Comparison of ENCODE assay signal across 1 cellular context in genomic region chr12:8780389-8780788, GRCh38.
TF ChIP-seq lines count a peak whose summit lies in the region.

No MANE protein-coding gene starts in this region.

TF ChIP-seq in GM23338, 12 proteins besides CTCF, POLR2A, EP300 and RAD21 (continued from another document):
- TF ChIP-seq, protein P1, sequence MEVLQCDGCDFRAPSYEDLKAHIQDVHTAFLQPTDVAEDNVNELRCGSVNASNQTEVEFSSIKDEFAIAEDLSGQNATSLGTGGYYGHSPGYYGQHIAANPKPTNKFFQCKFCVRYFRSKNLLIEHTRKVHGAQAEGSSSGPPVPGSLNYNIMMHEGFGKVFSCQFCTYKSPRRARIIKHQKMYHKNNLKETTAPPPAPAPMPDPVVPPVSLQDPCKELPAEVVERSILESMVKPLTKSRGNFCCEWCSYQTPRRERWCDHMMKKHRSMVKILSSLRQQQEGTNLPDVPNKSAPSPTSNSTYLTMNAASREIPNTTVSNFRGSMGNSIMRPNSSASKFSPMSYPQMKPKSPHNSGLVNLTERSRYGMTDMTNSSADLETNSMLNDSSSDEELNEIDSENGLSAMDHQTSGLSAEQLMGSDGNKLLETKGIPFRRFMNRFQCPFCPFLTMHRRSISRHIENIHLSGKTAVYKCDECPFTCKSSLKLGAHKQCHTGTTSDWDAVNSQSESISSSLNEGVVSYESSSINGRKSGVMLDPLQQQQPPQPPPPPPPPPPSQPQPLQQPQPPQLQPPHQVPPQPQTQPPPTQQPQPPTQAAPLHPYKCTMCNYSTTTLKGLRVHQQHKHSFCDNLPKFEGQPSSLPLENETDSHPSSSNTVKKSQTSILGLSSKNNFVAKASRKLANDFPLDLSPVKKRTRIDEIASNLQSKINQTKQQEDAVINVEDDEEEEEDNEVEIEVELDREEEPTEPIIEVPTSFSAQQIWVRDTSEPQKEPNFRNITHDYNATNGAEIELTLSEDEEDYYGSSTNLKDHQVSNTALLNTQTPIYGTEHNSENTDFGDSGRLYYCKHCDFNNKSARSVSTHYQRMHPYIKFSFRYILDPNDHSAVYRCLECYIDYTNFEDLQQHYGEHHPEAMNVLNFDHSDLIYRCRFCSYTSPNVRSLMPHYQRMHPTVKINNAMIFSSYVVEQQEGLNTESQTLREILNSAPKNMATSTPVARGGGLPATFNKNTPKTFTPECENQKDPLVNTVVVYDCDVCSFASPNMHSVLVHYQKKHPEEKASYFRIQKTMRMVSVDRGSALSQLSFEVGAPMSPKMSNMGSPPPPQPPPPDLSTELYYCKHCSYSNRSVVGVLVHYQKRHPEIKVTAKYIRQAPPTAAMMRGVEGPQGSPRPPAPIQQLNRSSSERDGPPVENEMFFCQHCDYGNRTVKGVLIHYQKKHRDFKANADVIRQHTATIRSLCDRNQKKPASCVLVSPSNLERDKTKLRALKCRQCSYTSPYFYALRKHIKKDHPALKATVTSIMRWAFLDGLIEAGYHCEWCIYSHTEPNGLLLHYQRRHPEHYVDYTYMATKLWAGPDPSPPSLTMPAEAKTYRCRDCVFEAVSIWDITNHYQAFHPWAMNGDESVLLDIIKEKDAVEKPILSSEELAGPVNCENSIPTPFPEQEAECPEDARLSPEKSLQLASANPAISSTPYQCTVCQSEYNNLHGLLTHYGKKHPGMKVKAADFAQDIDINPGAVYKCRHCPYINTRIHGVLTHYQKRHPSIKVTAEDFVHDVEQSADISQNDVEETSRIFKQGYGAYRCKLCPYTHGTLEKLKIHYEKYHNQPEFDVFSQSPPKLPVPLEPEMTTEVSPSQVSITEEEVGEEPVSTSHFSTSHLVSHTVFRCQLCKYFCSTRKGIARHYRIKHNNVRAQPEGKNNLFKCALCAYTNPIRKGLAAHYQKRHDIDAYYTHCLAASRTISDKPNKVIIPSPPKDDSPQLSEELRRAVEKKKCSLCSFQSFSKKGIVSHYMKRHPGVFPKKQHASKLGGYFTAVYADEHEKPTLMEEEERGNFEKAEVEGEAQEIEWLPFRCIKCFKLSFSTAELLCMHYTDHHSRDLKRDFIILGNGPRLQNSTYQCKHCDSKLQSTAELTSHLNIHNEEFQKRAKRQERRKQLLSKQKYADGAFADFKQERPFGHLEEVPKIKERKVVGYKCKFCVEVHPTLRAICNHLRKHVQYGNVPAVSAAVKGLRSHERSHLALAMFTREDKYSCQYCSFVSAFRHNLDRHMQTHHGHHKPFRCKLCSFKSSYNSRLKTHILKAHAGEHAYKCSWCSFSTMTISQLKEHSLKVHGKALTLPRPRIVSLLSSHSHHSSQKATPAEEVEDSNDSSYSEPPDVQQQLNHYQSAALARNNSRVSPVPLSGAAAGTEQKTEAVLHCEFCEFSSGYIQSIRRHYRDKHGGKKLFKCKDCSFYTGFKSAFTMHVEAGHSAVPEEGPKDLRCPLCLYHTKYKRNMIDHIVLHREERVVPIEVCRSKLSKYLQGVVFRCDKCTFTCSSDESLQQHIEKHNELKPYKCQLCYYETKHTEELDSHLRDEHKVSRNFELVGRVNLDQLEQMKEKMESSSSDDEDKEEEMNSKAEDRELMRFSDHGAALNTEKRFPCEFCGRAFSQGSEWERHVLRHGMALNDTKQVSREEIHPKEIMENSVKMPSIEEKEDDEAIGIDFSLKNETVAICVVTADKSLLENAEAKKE (CRISPR knock-in tag; IDR thresholded peaks at IDR 0.05), result no peak
